25 cellular contexts compared by ENCODE assay signal in the genomic region with DNA sequence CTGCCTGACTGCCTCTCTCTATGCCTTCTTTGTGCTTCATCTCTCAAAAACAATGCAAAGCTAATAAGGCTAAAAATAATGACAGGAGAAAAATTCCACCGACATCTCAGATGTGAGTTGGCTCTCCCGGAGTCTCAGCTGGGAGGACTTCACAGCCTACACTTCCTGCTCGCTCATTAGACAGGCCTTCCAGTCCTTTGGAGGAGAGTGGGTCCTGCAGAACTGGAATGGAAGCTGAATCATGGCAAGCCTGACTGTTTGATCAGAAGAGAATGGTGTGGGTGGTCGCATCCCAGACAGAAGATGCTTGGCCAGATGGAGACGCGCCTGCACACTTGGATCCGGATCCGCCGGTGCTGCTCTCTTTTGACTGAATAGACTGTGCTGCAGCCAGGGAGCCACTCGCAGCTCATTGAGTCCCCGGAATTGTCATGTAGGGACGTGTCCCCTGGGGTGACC. TPM values are rescaled to one million over a fixed set of nuclear protein-coding genes. Genes with fewer than 3 reads are reported as not detected.
DNase-seq lines count a peak whose midpoint lies in the region; ATAC-seq, FAIRE-seq and TF ChIP-seq lines count a peak whose summit lies in the region.
"Had no signal": no experiment of that assay in that cellular context is flagged by ENCODE, and none has a peak within 500 bp of the region (broad histone marks: within the 10 kb centered on the region; RNA-seq: fewer than 3 reads in every experiment).

No MANE protein-coding gene starts in this region.

- DNase-seq in IMR-90 = peak; percentile 73
- DNase-seq in dermis blood vessel endothelial cell = peak; percentile 36
- DNase-seq in islet precursor cell = peak; percentile 58
- no peak for DNase-seq in smooth muscle cell (lab: John Stamatoyannopoulos, UW; ENCODE audit: unreplicated experiment)
- DNase-seq in activated T-cell treated with anti-CD3 and anti-CD28 coated beads, Interleukin-2, amount 50 U/mL, for 72 hours = no peak
- no peak for DNase-seq in RCC 7860 (ENCODE audit: low spot score)
- no peak for DNase-seq in mesenteric fat pad (ENCODE audit: low spot score)
- DNase-seq: activated CD4-positive, CD25-positive, alpha-beta regulatory T cell treated with anti-CD3 and anti-CD28 coated beads, Interleukin-2, amount 50 U/mL, for 72 hours; activated CD8-positive, alpha-beta T cell treated with anti-CD3 and anti-CD28 coated beads, Interleukin-2, amount 10 ng/mL, durations not matched to agents 7 days and 5 days; activated naive CD4-positive, alpha-beta T cell treated with Interleukin-2 at 50 U/mL for 16 hours; activated T-cell treated with anti-CD3 and anti-CD28 coated beads, Interleukin-2, amount 50 U/mL, for 4 hours; amniotic stem cell; CD8-positive, alpha-beta T cell; central memory CD4-positive, alpha-beta T cell; DMS153; GF-D8; left colon; NCI-H187 treated with DMSO at 0.1 percent for 48 hours; NCI-H69; SHP77; uterus had no signal

- H2BK15ac ChIP-seq in IMR-90 (ENCODE audit: low read depth, low read length) = peak overlapping the region; percentile 92; the same call in 1 of the 3 replicates

- no peaks in the 10 kb centered on the region for H3K79me2 ChIP-seq in smooth muscle cell (ENCODE audit: low read depth)

- H3K4me1 Mint-ChIP-seq in activated T-cell treated with anti-CD3 and anti-CD28 coated beads, Interleukin-2, amount 50 U/mL, for 72 hours (ENCODE audit: low read depth) = peaks cover 4% of the 10 kb centered on the region

- H3K9me1 ChIP-seq in IMR-90 (ENCODE audit: insufficient read depth, low read length) = no peaks in the 10 kb centered on the region; the same call in none of the 2 replicates

- peak overlapping the region; percentile 56; the same call in 1 of the 2 replicates for H3K4ac ChIP-seq in IMR-90 (ENCODE audit: low read depth, low read length)

- peaks cover 38% of the 10 kb centered on the region for H3K27me3 Mint-ChIP-seq in activated T-cell treated with anti-CD3 and anti-CD28 coated beads, Interleukin-2, amount 50 U/mL, for 72 hours (ENCODE audit: low read depth)

- H3K79me1 ChIP-seq in IMR-90 (ENCODE audit: low read depth in 1 of 2, low read length in 2 of 2) = no peaks in the 10 kb centered on the region

- H3K36me3 ChIP-seq in IMR-90 (ENCODE audit: control insufficient read depth, insufficient read depth, low read length) = no peaks in the 10 kb centered on the region
- no peaks in the 10 kb centered on the region for H3K36me3 ChIP-seq in smooth muscle cell (ENCODE audit: low read depth)
- H3K36me3 ChIP-seq: suprapubic skin, uterus had no signal

- TF ChIP-seq POLR2A in IMR-90 (IDR thresholded peaks at IDR 0.05; ENCODE audit: low read depth, low read length) = no peak

- TF ChIP-seq CTCF in IMR-90 (conservative IDR thresholded peaks at IDR 0.05; ENCODE audit: low read depth, low read length) = no peak
- no peak for TF ChIP-seq CTCF in smooth muscle cell (IDR thresholded peaks at IDR 0.05; ENCODE audit: borderline replicate concordance, insufficient read depth, poor library complexity, severe bottlenecking)

- H4K5ac ChIP-seq in IMR-90 (ENCODE audit: low read depth, low read length) = peak overlapping the region; percentile 39; the same call in 1 of the 2 replicates

- peaks cover 4% of the 10 kb centered on the region for H3F3A ChIP-seq in smooth muscle cell (ENCODE audit: low read depth)

- H3K23ac ChIP-seq in IMR-90 (ENCODE audit: low read depth, low read length) = no peak overlapping the region

- no peak overlapping the region for H3K56ac ChIP-seq in IMR-90 (ENCODE audit: extremely low read depth, insufficient read depth, low read length)

- no peak overlapping the region for H4K91ac ChIP-seq in IMR-90 (ENCODE audit: insufficient read depth, low read depth, low read length)

- peak overlapping the region; percentile 90 for H2BK5ac ChIP-seq in IMR-90 (ENCODE audit: low read depth, low read length, poor library complexity, severe bottlenecking)

- intact Hi-C loops in IMR-90 (cut with micrococcal nuclease) = loop anchor here (5.0 kb wide), 1 partner anchor 36 kb away; no protein-coding TSS in a partner anchor

- H4K20me1 ChIP-seq in IMR-90 (ENCODE audit: insufficient read depth, low read length) (no peaks in the 10 kb centered on the region), smooth muscle cell (ENCODE audit: low read depth) (no peaks in the 10 kb centered on the region)

- H4K8ac ChIP-seq in IMR-90 (ENCODE audit: low read depth in 2 of 2, low read length in 2 of 2) = peak overlapping the region; percentile 5 to 64; a peak in 2 of 4 replicates

- H3K4me3 ChIP-seq in IMR-90 (ENCODE audit: insufficient read depth, low read depth, low read length) (no peak overlapping the region), smooth muscle cell (no peak overlapping the region)
- H3K4me3 ChIP-seq: suprapubic skin, uterus had no signal

- H3K36me3 Mint-ChIP-seq in activated T-cell treated with anti-CD3 and anti-CD28 coated beads, Interleukin-2, amount 50 U/mL, for 72 hours (ENCODE audit: insufficient read depth in 2 of 2) = no peaks in the 10 kb centered on the region
- H3K36me3 Mint-ChIP-seq: CD8-positive, alpha-beta T cell; mesothelial cell of epicardium; natural killer cell treated with Interleukin-12 subunit alpha and Interleukin-12 subunit beta and Interleukin-15 and Interleukin-18, amount 100 ng/mL, for 72 hours had no signal

- FAIRE-seq in RCC 7860 (lab: Jason Lieb, UNC) = no peak

- no peak overlapping the region for H2AK9ac ChIP-seq in IMR-90 (replicated peaks; ENCODE audit: low read depth, low read length, poor library complexity)

- POLR2A ChIA-PET in IMR-90 (lab: Charles Lee; ENCODE audit: unreplicated experiment) = no interaction called here

- peak overlapping the region; percentile 64 for H2AFZ ChIP-seq in IMR-90 (replicated peaks; ENCODE audit: low read length, poor library complexity)
- H2AFZ ChIP-seq in smooth muscle cell (ENCODE audit: low read depth) = peak overlapping the region; percentile 23

- H3K14ac ChIP-seq in IMR-90 (replicated peaks; ENCODE audit: low read depth, low read length) = 0 out of 2 replicates have a peak overlapping the region, but pooled peaks have one; percentile 4

- in situ Hi-C loops in IMR-90 (cut with MboI; ENCODE audit: low sequenced_read_pairs) = no loop called here

- dilution Hi-C loops in IMR-90 (cut with HindIII; ENCODE audit: low sequenced_read_pairs, unreplicated experiment) = no loop called here

- 82% methylated on average over 6 of the region's 12 CpGs; no CpG with 5 or more reads in 1 of the 2 experiments for WGBS in IMR-90 (ENCODE audit: extremely low coverage in 2 of 2, insufficient read length in 1 of 2), 2 experiments
- WGBS in smooth muscle cell (ENCODE audit: low lambda C conversion rate) = 62% methylated on average over 12 of the region's 12 CpGs

- H3K18ac ChIP-seq in IMR-90 (ENCODE audit: low read depth, low read length) = peak overlapping the region; percentile 65; the same call in 1 of the 2 replicates

- peak overlapping the region; percentile 3; the same call in 1 of the 2 replicates for H2BK20ac ChIP-seq in IMR-90 (ENCODE audit: low read depth, low read length)

- no peak overlapping the region for H3K4me3 Mint-ChIP-seq in activated T-cell treated with anti-CD3 and anti-CD28 coated beads, Interleukin-2, amount 50 U/mL, for 72 hours
- H3K4me3 Mint-ChIP-seq: activated CD8-positive, alpha-beta T cell treated with anti-CD3 and anti-CD28 coated beads, Interleukin-2, amount 10 ng/mL, durations not matched to agents 7 days and 5 days; activated T-cell treated with anti-CD3 and anti-CD28 coated beads, Interleukin-2, amount 50 U/mL, for 4 hours; CD8-positive, alpha-beta T cell; mesothelial cell of epicardium; natural killer cell treated with Interleukin-12 subunit alpha and Interleukin-12 subunit beta and Interleukin-15 and Interleukin-18, amount 100 ng/mL, for 72 hours had no signal

- H3K27ac Mint-ChIP-seq in activated T-cell treated with anti-CD3 and anti-CD28 coated beads, Interleukin-2, amount 50 U/mL, for 72 hours = no peak overlapping the region
- H3K27ac Mint-ChIP-seq: activated CD8-positive, alpha-beta T cell treated with anti-CD3 and anti-CD28 coated beads, Interleukin-2, amount 10 ng/mL, durations not matched to agents 7 days and 5 days; CD8-positive, alpha-beta T cell; mesothelial cell of epicardium; natural killer cell treated with Interleukin-12 subunit alpha and Interleukin-12 subunit beta and Interleukin-15 and Interleukin-18, amount 100 ng/mL, for 72 hours had no signal

- no peaks in the 10 kb centered on the region; the same call in 1 of the 2 replicates for H3K9me3 ChIP-seq in IMR-90 (ENCODE audit: control insufficient read depth, insufficient read depth, low read length)
- no peaks in the 10 kb centered on the region for H3K9me3 ChIP-seq in smooth muscle cell (replicated peaks; ENCODE audit: low read depth)
- H3K9me3 ChIP-seq: suprapubic skin, uterus had no signal

- H3K4me2 ChIP-seq in IMR-90 (ENCODE audit: low read depth, low read length) (no peak overlapping the region), smooth muscle cell (peak overlapping the region; percentile 45)
- H3K4me2 ChIP-seq: KMS-11 had no signal

- H3K4me1 ChIP-seq in IMR-90 (ENCODE audit: control insufficient read depth, insufficient read depth, low read length) (peaks cover 12% of the 10 kb centered on the region), smooth muscle cell (ENCODE audit: low read depth) (no peaks in the 10 kb centered on the region)
- H3K4me1 ChIP-seq: suprapubic skin, uterus had no signal

- H3K9ac ChIP-seq in IMR-90 (ENCODE audit: low read depth, low read length) (no peak overlapping the region), smooth muscle cell (ENCODE audit: low read depth) (no peak overlapping the region)
- H3K9ac ChIP-seq: KMS-11 had no signal

- peak overlapping the region; percentile 59; the same call in 1 of the 2 replicates for H2BK120ac ChIP-seq in IMR-90 (ENCODE audit: low read depth, low read length)

- no peaks in the 10 kb centered on the region for H3K9me3 Mint-ChIP-seq in activated T-cell treated with anti-CD3 and anti-CD28 coated beads, Interleukin-2, amount 50 U/mL, for 72 hours
- H3K9me3 Mint-ChIP-seq: CD8-positive, alpha-beta T cell; natural killer cell treated with Interleukin-12 subunit alpha and Interleukin-12 subunit beta and Interleukin-15 and Interleukin-18, amount 100 ng/mL, for 72 hours had no signal

- no peak overlapping the region for H3K27ac ChIP-seq in IMR-90 (ENCODE audit: insufficient read depth, low read length)
- H3K27ac ChIP-seq in smooth muscle cell (ENCODE audit: low read depth) = peak overlapping the region; percentile 19
- H3K27ac ChIP-seq: KMS-11, suprapubic skin, uterus had no signal

- CTCF ChIA-PET in IMR-90 (lab: Yijun Ruan, JAX) = no interaction called here

- ATAC-seq in IMR-90 (ENCODE audit: low read depth) = peak; percentile 18; the same call in 1 of the 2 replicates
- no peak for ATAC-seq in activated T-cell treated with anti-CD3 and anti-CD28 coated beads, Interleukin-2, amount 50 U/mL, for 72 hours (replicated peaks in 1 of 2)
- ATAC-seq: activated CD8-positive, alpha-beta T cell treated with anti-CD3 and anti-CD28 coated beads, Interleukin-2, amount 10 ng/mL, durations not matched to agents 7 days and 5 days; activated T-cell treated with anti-CD3 and anti-CD28 coated beads, Interleukin-2, amount 50 U/mL, for 4 hours; CD8-positive, alpha-beta T cell; left colon; natural killer cell treated with Interleukin-12 subunit alpha and Interleukin-12 subunit beta and Interleukin-15 and Interleukin-18, amount 100 ng/mL, for 72 hours had no signal

- peak overlapping the region; percentile 40; the same call in 1 of the 2 replicates for H2AK5ac ChIP-seq in IMR-90 (ENCODE audit: low read depth, low read length)

- BruUV-seq in IMR-90 (replicated peaks; lab: Mats Ljungman, UMichigan) = no TSS peak

- TF ChIP-seq RAD21 in IMR-90 (IDR thresholded peaks at IDR 0.05; ENCODE audit: low read length) = no peak

- H3K27me3 ChIP-seq in IMR-90 (ENCODE audit: control insufficient read depth, insufficient read depth, low read length) (no peaks in the 10 kb centered on the region), smooth muscle cell (ENCODE audit: low read depth) (no peaks in the 10 kb centered on the region)
- H3K27me3 ChIP-seq: suprapubic skin, uterus had no signal

RNA-seq across cellular contexts. Expression of a gene that starts 49.7 kb away (rescaled TPM):
- total RNA-seq in IMR-90 (2012; rRNA removed) (12.7 and 16.1 TPM in 2 replicates), dermis blood vessel endothelial cell (73.6 and 141 TPM in 2 replicates), smooth muscle cell (31.5 and 47.0 TPM in 2 replicates), mesenteric fat pad (43.8 TPM)
- polyA plus RNA-seq in IMR-90 (2012; rRNA removed) (10.7 and 12.0 TPM in 2 replicates), smooth muscle cell (26.0 and 31.1 TPM in 2 replicates)
- polyA plus RNA-seq in IMR-90 (2012; cell fraction: cytosol; rRNA removed) = 8.4 and 17.9 TPM in 2 replicates
- 30.1 and 46.8 TPM in 2 replicates for polyA plus RNA-seq in IMR-90 (2012; cell fraction: nucleus; rRNA removed; ENCODE audit: low replicate concordance)
- 1 to 10 TPM; 2.4 to 4.1 TPM for total RNA-seq in activated T-cell treated with anti-CD3 and anti-CD28 coated beads, Interleukin-2, amount 50 U/mL, for 72 hours

Comparison
In these comparisons a context has a peak if more than half of its experiments do, and no peak if none do; other contexts are left out.
1. DNase-seq: peak in IMR-90 (single experiment), dermis blood vessel endothelial cell (single experiment) and islet precursor cell (single experiment); none in smooth muscle cell (single experiment), activated T-cell treated with anti-CD3 and anti-CD28 coated beads, Interleukin-2, amount 50 U/mL, for 72 hours (0 of 2), RCC 7860 (single experiment) and mesenteric fat pad (single experiment).